9 cellular contexts compared by ENCODE assay signal in the genomic region with DNA sequence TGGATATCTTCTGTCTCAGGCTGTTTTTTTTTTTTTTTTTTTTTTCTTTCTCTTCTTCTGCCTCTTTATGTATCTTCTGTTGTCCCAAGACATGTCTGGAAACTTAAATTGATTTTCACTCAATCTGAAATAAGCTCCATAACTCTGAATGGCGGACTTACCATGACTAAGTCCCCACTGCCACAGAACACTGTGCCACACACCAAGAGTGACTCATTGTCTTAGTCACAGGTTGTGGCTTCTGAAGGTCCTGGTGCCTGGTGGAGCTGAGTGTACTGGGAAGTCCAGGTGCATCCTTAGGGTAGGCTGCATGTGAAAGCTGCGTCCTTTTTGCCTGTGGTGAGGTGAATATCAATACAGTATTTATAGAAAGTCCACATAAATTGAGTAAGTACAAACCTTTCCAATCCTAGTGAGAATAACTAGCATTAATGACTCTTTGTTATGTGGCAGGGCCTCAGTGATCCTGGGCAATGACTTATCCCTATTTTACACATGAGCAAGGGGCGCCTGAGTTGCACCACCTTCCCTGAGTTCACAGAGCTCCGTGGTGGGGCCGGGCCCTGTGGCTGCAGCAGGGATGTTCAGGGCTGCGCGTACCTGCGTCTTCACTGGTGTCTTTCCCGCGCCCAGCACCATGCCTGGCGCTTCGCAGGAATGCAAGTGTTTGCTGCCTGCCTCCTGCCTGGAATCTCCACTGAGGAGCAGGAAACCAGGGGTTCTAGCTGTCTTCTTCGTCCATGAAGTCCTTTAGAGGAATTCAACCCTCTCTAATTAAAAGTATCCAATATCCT. TPM values are rescaled to one million over a fixed set of nuclear protein-coding genes. Genes with fewer than 3 reads are reported as not detected.
DNase-seq lines count a peak whose midpoint lies in the region; ATAC-seq, FAIRE-seq and TF ChIP-seq lines count a peak whose summit lies in the region.
"Had no signal": no experiment of that assay in that cellular context is flagged by ENCODE, and none has a peak within 500 bp of the region (broad histone marks: within the 10 kb centered on the region; RNA-seq: fewer than 3 reads in every experiment).

No MANE protein-coding gene starts in this region.

- H3K27me3 Mint-ChIP-seq in brain (peaks cover 3% of the 10 kb centered on the region), GM23338 (ENCODE audit: insufficient read depth, low read depth, poor library complexity) (peaks cover 25% of the 10 kb centered on the region)

- FAIRE-seq in GM12891 (lab: Jason Lieb, UNC): peak; percentile 74
- FAIRE-seq in small intestine (lab: Jason Lieb, UNC): no peak

- 89 to 94% (median 93%) methylated on average over 13 of the region's 13 CpGs for WGBS in small intestine, 3 donors

- H3K9me2 ChIP-seq in GM23338 (ENCODE audit: insufficient read depth): no peaks in the 10 kb centered on the region

- H2AFZ ChIP-seq in GM23338: no peak overlapping the region

- H3K4me3 Mint-ChIP-seq in brain: peak overlapping the region; percentile 5 to 69 (median 64)
- no peak overlapping the region for H3K4me3 Mint-ChIP-seq in GM23338

- H3K36me3 ChIP-seq in small intestine (ENCODE audit: control insufficient read depth in 2 of 2, insufficient read depth in 2 of 2, low read length in 2 of 2): peaks cover 0 to 3% of the 10 kb centered on the region in 2 donors
- peaks cover 4% of the 10 kb centered on the region; the same call in 1 of the 2 replicates for H3K36me3 ChIP-seq in GM23338 (ENCODE audit: insufficient read depth)
- H3K36me3 ChIP-seq: tibial nerve had no signal

- no peaks in the 10 kb centered on the region for H3K27me3 ChIP-seq in small intestine (ENCODE audit: control insufficient read depth in 2 of 2, insufficient read depth in 2 of 2, low read length in 2 of 2)
- H3K27me3 ChIP-seq in GM23338 (ENCODE audit: insufficient read depth): peaks cover 4% of the 10 kb centered on the region

- H3K4me1 Mint-ChIP-seq in brain (peaks cover 70% of the 10 kb centered on the region), GM23338 (peaks cover 56% of the 10 kb centered on the region)

- peaks cover 75% of the 10 kb centered on the region for H3K79me2 ChIP-seq in GM23338 (replicated peaks; ENCODE audit: insufficient read depth)

- peak overlapping the region in 3 of 5 experiments; percentile 35 to 59 (median 53) for H3K27ac Mint-ChIP-seq in brain
- H3K27ac Mint-ChIP-seq in GM23338: no peak overlapping the region

- H3K4me1 ChIP-seq in small intestine (ENCODE audit: control insufficient read depth in 2 of 2, insufficient read depth in 1 of 2, low read depth in 1 of 2, low read length in 1 of 2): peaks cover 2 to 12% of the 10 kb centered on the region in 2 donors
- peaks cover 23% of the 10 kb centered on the region for H3K4me1 ChIP-seq in GM23338 (ENCODE audit: insufficient read depth)

- DNase-seq in GM12891 (ENCODE audit: insufficient read length, low spot score) (no peak), RKO (ENCODE audit: low spot score) (peak; percentile 93), small intestine (peak; percentile 75), GM23338 (ENCODE audit: low spot score) (no peak), dedifferentiated amniotic fluid mesenchymal stem cell (ENCODE audit: extremely low spot score) (no peak), GM19238 (ENCODE audit: insufficient read length, low spot score) (no peak)

- H3K4me3 ChIP-seq in small intestine (ENCODE audit: low read depth in 1 of 2, low read length in 2 of 2) (no peak overlapping the region), GM23338 (no peak overlapping the region)
- H3K4me3 ChIP-seq: tibial nerve had no signal

- H3F3A ChIP-seq in GM23338 (replicated peaks; ENCODE audit: low read depth): no peaks in the 10 kb centered on the region

- H3K4me2 ChIP-seq in GM23338: no peak overlapping the region

- H4K20me1 ChIP-seq in GM23338 (replicated peaks; ENCODE audit: insufficient read depth): peaks cover 16% of the 10 kb centered on the region

- ATAC-seq in GM19328 (IDR thresholded peaks at IDR 0.05; ENCODE audit: unreplicated experiment): no peak
- no peak for ATAC-seq in GM23338

- no peak for TF ChIP-seq CTCF in brain (conservative IDR thresholded peaks at IDR 0.05)
- no peak for TF ChIP-seq CTCF in GM23338 (conservative IDR thresholded peaks at IDR 0.05; ENCODE audit: low read depth in 2 of 2)

- H3K9me3 Mint-ChIP-seq in brain (peaks cover 0 to 8% (median 0%) of the 10 kb centered on the region in 5 experiments), GM23338 (no peaks in the 10 kb centered on the region)

- no peak overlapping the region for H3K27ac ChIP-seq in small intestine (ENCODE audit: low read depth in 1 of 2, low read length in 1 of 2)
- no peak overlapping the region for H3K27ac ChIP-seq in GM23338 (ENCODE audit: low read depth)
- H3K27ac ChIP-seq: tibial nerve had no signal

- no peak for TF ChIP-seq POLR2A in GM12891 (IDR thresholded peaks at IDR 0.05; ENCODE audit: low read depth, low read length)

- no peaks in the 10 kb centered on the region for H3K9me3 ChIP-seq in small intestine (ENCODE audit: control insufficient read depth, low read depth)
- H3K9me3 ChIP-seq: tibial nerve had no signal

- H3K36me3 Mint-ChIP-seq in brain: peaks cover 70% of the 10 kb centered on the region
- H3K36me3 Mint-ChIP-seq in GM23338 (ENCODE audit: low read depth): peaks cover 53% of the 10 kb centered on the region

TF ChIP-seq in GM12891, 5 proteins besides CTCF, POLR2A, EP300 and RAD21:
- TF ChIP-seq PAX5 (IDR thresholded peaks at IDR 0.05; ENCODE audit: insufficient read depth, low read length, severe bottlenecking) (no peak), SPI1 (IDR thresholded peaks at IDR 0.05; ENCODE audit: low read depth, low read length) (no peak), POU2F2 (IDR thresholded peaks at IDR 0.05; ENCODE audit: low read depth, low read length) (no peak), POLR2AphosphoS5 (IDR thresholded peaks at IDR 0.05; ENCODE audit: low read depth, low read length) (no peak), TAF1 (IDR thresholded peaks at IDR 0.05; ENCODE audit: low read depth, low read length) (no peak)

TF ChIP-seq in GM23338, 12 proteins besides CTCF, POLR2A, EP300 and RAD21 (continues in another document):
- TF ChIP-seq ZNF331 (CRISPR knock-in tag; IDR thresholded peaks at IDR 0.05; ENCODE audit: low read depth) (no peak), EZH2phosphoT487 (IDR thresholded peaks at IDR 0.05; ENCODE audit: unreplicated experiment) (no peak), STAT1 (IDR thresholded peaks at IDR 0.05; ENCODE audit: unreplicated experiment) (no peak)

RNA-seq across cellular contexts. Expression of a gene that starts 4.3 kb away (rescaled TPM):
- 129 TPM for polyA plus RNA-seq in GM12891 (2012; ENCODE audit: low read depth, missing spikeins)
- 167 TPM for polyA plus RNA-seq in brain (ENCODE audit: insufficient read depth, low read depth, low replicate concordance)
- polyA plus RNA-seq in small intestine: 100 to 1,000 TPM in 1 of 3 donors, 10 to 100 TPM in 2; 57.1 to 154 (median 90.8) TPM
- 117 and 120 TPM in 2 replicates for total RNA-seq in GM23338 (2014; rRNA removed; shearing (Covaris generic))
- 55.3 and 56.3 TPM in 2 replicates for polyA plus RNA-seq in GM23338 (2016; fragmentation: Nextera tagmentation; extraction: Ambion mirVana)

Comparison
In these comparisons a context has a peak if more than half of its experiments do, and no peak if none do; other contexts are left out.
1. DNase-seq: peak in RKO (single experiment) and small intestine (single experiment); none in GM12891 (single experiment), GM23338 (single experiment), dedifferentiated amniotic fluid mesenchymal stem cell (single experiment) and GM19238 (single experiment).